ENCODE assay signal across 30 cellular contexts in genomic region chr2:137049518-137049917, GRCh38.
"Had no signal": no experiment of that assay in that cellular context is flagged by ENCODE, and none has a peak within 500 bp of the region (broad histone marks: within the 10 kb centered on the region; RNA-seq: fewer than 3 reads in every experiment).

No MANE protein-coding gene starts in this region.

- H3K9ac ChIP-seq: KMS-11, SK-N-SH had no signal

- ATAC-seq: activated CD8-positive, alpha-beta T cell treated with anti-CD3 and anti-CD28 coated beads for 36 hours; activated T-cell treated with anti-CD3 and anti-CD28 coated beads, Interleukin-2, amount 50 U/mL, for 72 hours; activated T-helper 17 cell treated with anti-CD3 and anti-CD28 coated beads, Interleukin-2, amount 50 U/mL, for 72 hours; Panc1 had no signal

- H3K9me3 ChIP-seq: SJSA1, SK-N-SH had no signal

- H3K27ac ChIP-seq: brain microvascular endothelial cell, KMS-11, SJSA1 had no signal

- H3K27me3 Mint-ChIP-seq: activated CD4-positive, alpha-beta T cell treated with anti-CD3 and anti-CD28 coated beads, Interleukin-2, amount 10 ng/mL, durations not matched to agents 24 days and 14 days; activated CD8-positive, alpha-beta T cell treated with anti-CD3 and anti-CD28 coated beads for 36 hours; activated naive CD8-positive, alpha-beta T cell treated with anti-CD3 and anti-CD28 coated beads for 36 hours; activated T-helper 17 cell treated with anti-CD3 and anti-CD28 coated beads, Interleukin-2, amount 50 U/mL, for 72 hours had no signal

- H3K4me1 Mint-ChIP-seq: activated CD4-positive, alpha-beta T cell treated with anti-CD3 and anti-CD28 coated beads, Interleukin-2, amount 10 ng/mL, durations not matched to agents 24 days and 14 days; activated naive CD8-positive, alpha-beta T cell treated with anti-CD3 and anti-CD28 coated beads for 36 hours; activated T-helper 17 cell treated with anti-CD3 and anti-CD28 coated beads, Interleukin-2, amount 50 U/mL, for 72 hours had no signal

- H3K4me3 ChIP-seq: SJSA1 had no signal

- H3K9me3 Mint-ChIP-seq: activated CD4-positive, alpha-beta T cell treated with anti-CD3 and anti-CD28 coated beads, Interleukin-2, amount 10 ng/mL, durations not matched to agents 24 days and 14 days; activated CD8-positive, alpha-beta T cell treated with anti-CD3 and anti-CD28 coated beads for 36 hours; activated naive CD8-positive, alpha-beta T cell treated with anti-CD3 and anti-CD28 coated beads for 36 hours; activated T-cell treated with anti-CD3 and anti-CD28 coated beads, Interleukin-2, amount 50 U/mL, for 72 hours; activated T-helper 17 cell treated with anti-CD3 and anti-CD28 coated beads, Interleukin-2, amount 50 U/mL, for 72 hours; T-helper 1 cell treated with Interleukin-12 subunit alpha and Interleukin-12 subunit beta and Interleukin-4 antibody, amounts not matched to agents 30 μg/mL and 1 μg/mL, for 36 hours; T-helper 2 cell treated with Interferon-gamma antibody and Interleukin-4, amounts not matched to agents 5 μg/mL and 100 μg/mL, for 36 hours had no signal

- H3K36me3 ChIP-seq: brain microvascular endothelial cell, SJSA1 had no signal

- H3K36me3 Mint-ChIP-seq: activated naive CD8-positive, alpha-beta T cell treated with anti-CD3 and anti-CD28 coated beads for 36 hours had no signal

- DNase-seq: activated CD4-positive, alpha-beta T cell treated with anti-CD3 and anti-CD28 coated beads, Interleukin-2, amount 10 ng/mL, durations not matched to agents 24 days and 14 days; activated CD4-positive, alpha-beta T cell treated with anti-CD3 and anti-CD28 coated beads, Interleukin-2, amount 50 U/mL, for 4 hours; activated CD8-positive, alpha-beta T cell treated with anti-CD3 and anti-CD28 coated beads for 36 hours; activated effector memory CD4-positive, alpha-beta T cell treated with anti-CD3 and anti-CD28 coated beads, Interleukin-2, amount 50 U/mL, for 16 hours; activated naive CD4-positive, alpha-beta T cell; activated naive CD4-positive, alpha-beta T cell treated with anti-CD3 and anti-CD28 coated beads, Interleukin-2, amount 50 U/mL, for 16 hours; activated naive CD8-positive, alpha-beta T cell treated with anti-CD3 and anti-CD28 coated beads for 36 hours; activated T-cell treated with anti-CD3 and anti-CD28 coated beads, Interleukin-2, amount 50 U/mL, for 1 hour; activated T-cell treated with anti-CD3 and anti-CD28 coated beads, Interleukin-2, amount 50 U/mL, for 72 hours; amniotic stem cell; aorta; brain microvascular endothelial cell; central memory CD4-positive, alpha-beta T cell; MM.1S; MV-4-11; NCI-H1092; NCI-H1436 treated with DMSO at 0.1 percent for 48 hours; NCI-H1694 treated with DMSO at 0.1 percent for 48 hours; NCI-H2029; NCI-H2107; NCI-H524; NCI-H774; SHP77; SK-N-SH had no signal

- H3K27me3 ChIP-seq: brain microvascular endothelial cell, SJSA1 had no signal

- H3K4me1 ChIP-seq: SJSA1 had no signal

- H3K4me3 Mint-ChIP-seq: activated CD4-positive, alpha-beta T cell treated with anti-CD3 and anti-CD28 coated beads, Interleukin-2, amount 10 ng/mL, durations not matched to agents 24 days and 14 days; activated CD8-positive, alpha-beta T cell treated with anti-CD3 and anti-CD28 coated beads for 36 hours; activated naive CD8-positive, alpha-beta T cell treated with anti-CD3 and anti-CD28 coated beads for 36 hours; activated T-cell treated with anti-CD3 and anti-CD28 coated beads, Interleukin-2, amount 50 U/mL, for 72 hours; activated T-helper 17 cell treated with anti-CD3 and anti-CD28 coated beads, Interleukin-2, amount 50 U/mL, for 72 hours; T-helper 1 cell treated with Interleukin-12 subunit alpha and Interleukin-12 subunit beta and Interleukin-4 antibody, amounts not matched to agents 30 μg/mL and 1 μg/mL, for 36 hours; T-helper 2 cell treated with Interferon-gamma antibody and Interleukin-4, amounts not matched to agents 5 μg/mL and 100 μg/mL, for 36 hours had no signal

- H3K27ac Mint-ChIP-seq: activated CD4-positive, alpha-beta T cell treated with anti-CD3 and anti-CD28 coated beads, Interleukin-2, amount 10 ng/mL, durations not matched to agents 24 days and 14 days; activated CD8-positive, alpha-beta T cell treated with anti-CD3 and anti-CD28 coated beads for 36 hours; activated naive CD8-positive, alpha-beta T cell treated with anti-CD3 and anti-CD28 coated beads for 36 hours; activated T-cell treated with anti-CD3 and anti-CD28 coated beads, Interleukin-2, amount 50 U/mL, for 72 hours; activated T-helper 17 cell treated with anti-CD3 and anti-CD28 coated beads, Interleukin-2, amount 50 U/mL, for 72 hours; T-helper 1 cell treated with Interleukin-12 subunit alpha and Interleukin-12 subunit beta and Interleukin-4 antibody, amounts not matched to agents 30 μg/mL and 1 μg/mL, for 36 hours; T-helper 2 cell treated with Interferon-gamma antibody and Interleukin-4, amounts not matched to agents 5 μg/mL and 100 μg/mL, for 36 hours had no signal
